18 cellular contexts compared by ENCODE assay signal in genomic region chr4:139319571-139319970, GRCh38. TPM values are rescaled to one million over a fixed set of nuclear protein-coding genes. Genes with fewer than 3 reads are reported as not detected.
A peak's percentile ranks its signal among the peaks of the same experiment; 100 is the strongest.
DNase-seq lines count a peak whose midpoint lies in the region; ATAC-seq and TF ChIP-seq lines count a peak whose summit lies in the region.
"Had no signal": no experiment of that assay in that cellular context is flagged by ENCODE, and none has a peak within 500 bp of the region (broad histone marks: within the 10 kb centered on the region; RNA-seq: fewer than 3 reads in every experiment).

No MANE protein-coding gene starts in this region.

- TF ChIP-seq CTCF in HFFc6 (IDR thresholded peaks at IDR 0.05) (no peak), choroid plexus epithelial cell (conservative IDR thresholded peaks at IDR 0.05; ENCODE audit: low read depth, low read length) (no peak), spleen (IDR thresholded peaks at IDR 0.05 in 8 of 11, conservative IDR thresholded peaks at IDR 0.05 in 3 of 11) (no peak)

- peak overlapping the region; percentile 33 for H3K27ac Mint-ChIP-seq in activated CD4-positive, alpha-beta T cell treated with anti-CD3 and anti-CD28 coated beads, Interleukin-2, amount 10 ng/mL, durations not matched to agents 7 days and 5 days
- H3K27ac Mint-ChIP-seq in HFFc6 = peak overlapping the region; percentile 24; the same call in 1 of the 2 replicates
- H3K27ac Mint-ChIP-seq in stimulated activated memory B cell treated with anti-CD40 and anti-IgM and Interleukin-4, amounts not matched to agents 10 μg/mL and 1 μg/mL and 100 μg/mL, for 72 hours = peak overlapping the region; percentile 61

- no peak overlapping the region for H3K4me3 ChIP-seq in choroid plexus epithelial cell (ENCODE audit: low read depth, low read length)
- no peak overlapping the region for H3K4me3 ChIP-seq in spleen
- H3K4me3 ChIP-seq: HAP-1, PC-9 had no signal

- ATAC-seq in stimulated activated memory B cell treated with anti-CD40 and anti-IgM and Interleukin-4, amounts not matched to agents 10 μg/mL and 1 μg/mL and 100 μg/mL, for 72 hours = no peak
- no peak for ATAC-seq in HG03135 (IDR thresholded peaks at IDR 0.05; ENCODE audit: unreplicated experiment)

- H3K4me3 Mint-ChIP-seq in activated CD4-positive, alpha-beta T cell treated with anti-CD3 and anti-CD28 coated beads, Interleukin-2, amount 10 ng/mL, durations not matched to agents 7 days and 5 days = no peak overlapping the region
- H3K4me3 Mint-ChIP-seq in HFFc6 = no peak overlapping the region
- H3K4me3 Mint-ChIP-seq in stimulated activated memory B cell treated with anti-CD40 and anti-IgM and Interleukin-4, amounts not matched to agents 10 μg/mL and 1 μg/mL and 100 μg/mL, for 72 hours = no peak overlapping the region

- no peak for DNase-seq in activated CD4-positive, alpha-beta T cell treated with anti-CD3 and anti-CD28 coated beads, Interleukin-2, amount 10 ng/mL, durations not matched to agents 7 days and 5 days
- no peak for DNase-seq in activated CD4-positive, alpha-beta T cell treated with anti-CD3 and anti-CD28 coated beads, Interleukin-2, amount 50 U/mL, for 48 hours
- DNase-seq in HFFc6 = no peak
- peak; percentile 14 for DNase-seq in choroid plexus epithelial cell (ENCODE audit: low read depth)
- DNase-seq in NCI-H345 treated with DMSO at 0.1 percent for 48 hours (lab: John Stamatoyannopoulos, UW; ENCODE audit: unreplicated experiment) = no peak
- DNase-seq in spleen = no peak
- DNase-seq: C1 segment of cervical spinal cord, NCI-H1436 treated with DMSO at 0.1 percent for 48 hours, NCI-H2081, NCI-H510A, NCI-H774, PC-9 had no signal

- H3K9me3 Mint-ChIP-seq in activated CD4-positive, alpha-beta T cell treated with anti-CD3 and anti-CD28 coated beads, Interleukin-2, amount 10 ng/mL, durations not matched to agents 7 days and 5 days = peaks cover 6% of the 10 kb centered on the region
- no peaks in the 10 kb centered on the region for H3K9me3 Mint-ChIP-seq in HFFc6
- H3K9me3 Mint-ChIP-seq in stimulated activated memory B cell treated with anti-CD40 and anti-IgM and Interleukin-4, amounts not matched to agents 10 μg/mL and 1 μg/mL and 100 μg/mL, for 72 hours = no peaks in the 10 kb centered on the region

- intact Hi-C loops in spleen (cut with DNase I; ENCODE audit: low total_unique reads) = no loop called here

- no peaks in the 10 kb centered on the region for H3K27me3 ChIP-seq in spleen (replicated peaks in 1 of 7)

- peaks cover 12 to 87% (median 38%) of the 10 kb centered on the region in 6 donors for H3K4me1 ChIP-seq in spleen

- H3K36me3 Mint-ChIP-seq in activated CD4-positive, alpha-beta T cell treated with anti-CD3 and anti-CD28 coated beads, Interleukin-2, amount 10 ng/mL, durations not matched to agents 7 days and 5 days (ENCODE audit: low read depth) = peaks cover 29% of the 10 kb centered on the region
- H3K36me3 Mint-ChIP-seq in HFFc6 (ENCODE audit: low read depth) = peaks cover 34% of the 10 kb centered on the region
- H3K36me3 Mint-ChIP-seq in stimulated activated memory B cell treated with anti-CD40 and anti-IgM and Interleukin-4, amounts not matched to agents 10 μg/mL and 1 μg/mL and 100 μg/mL, for 72 hours = peaks cover 31% of the 10 kb centered on the region

- CTCF ChIA-PET in activated CD4-positive, alpha-beta T cell treated with anti-CD3 and anti-CD28 coated beads, Interleukin-2, amount 10 ng/mL, durations not matched to agents 7 days and 5 days (lab: Charles Lee) = interaction anchor here (1.4 to 1.6 kb wide), 2 partner anchors 10 to 14 kb away, joined by 3 to 5 read pairs; no protein-coding TSS in a partner anchor

- H3K27ac ChIP-seq in spleen = no peak overlapping the region
- H3K27ac ChIP-seq: HL-60, PC-9 had no signal

- no peak for TF ChIP-seq POLR2A in spleen (IDR thresholded peaks at IDR 0.05)

- H3K9me3 ChIP-seq in spleen = no peaks in the 10 kb centered on the region

- POLR2A ChIA-PET in activated CD4-positive, alpha-beta T cell treated with anti-CD3 and anti-CD28 coated beads, Interleukin-2, amount 10 ng/mL, durations not matched to agents 7 days and 5 days (lab: Charles Lee) = interaction anchor here (0.6 kb wide), 1 partner anchor 13 kb away, joined by 3 read pairs; no protein-coding TSS in a partner anchor

- H3K27me3 Mint-ChIP-seq in activated CD4-positive, alpha-beta T cell treated with anti-CD3 and anti-CD28 coated beads, Interleukin-2, amount 10 ng/mL, durations not matched to agents 7 days and 5 days = no peaks in the 10 kb centered on the region
- no peaks in the 10 kb centered on the region for H3K27me3 Mint-ChIP-seq in HFFc6 (ENCODE audit: insufficient read depth)
- H3K27me3 Mint-ChIP-seq in stimulated activated memory B cell treated with anti-CD40 and anti-IgM and Interleukin-4, amounts not matched to agents 10 μg/mL and 1 μg/mL and 100 μg/mL, for 72 hours = no peaks in the 10 kb centered on the region
- H3K27me3 Mint-ChIP-seq: IgD-negative memory B cell had no signal

- H3K4me1 Mint-ChIP-seq in activated CD4-positive, alpha-beta T cell treated with anti-CD3 and anti-CD28 coated beads, Interleukin-2, amount 10 ng/mL, durations not matched to agents 7 days and 5 days = peaks cover 55% of the 10 kb centered on the region
- peaks cover 47% of the 10 kb centered on the region for H3K4me1 Mint-ChIP-seq in HFFc6 (ENCODE audit: low read depth)
- peaks cover 71% of the 10 kb centered on the region for H3K4me1 Mint-ChIP-seq in stimulated activated memory B cell treated with anti-CD40 and anti-IgM and Interleukin-4, amounts not matched to agents 10 μg/mL and 1 μg/mL and 100 μg/mL, for 72 hours

- no peaks in the 10 kb centered on the region for H3K36me3 ChIP-seq in spleen
- H3K36me3 ChIP-seq: HAP-1 had no signal

- 77 to 97% (median 84%) methylated on average over 1 of the region's 1 CpG for WGBS in spleen, 5 donors

RNA-seq across cellular contexts. Expression of gene NDUFC1, which starts 17.3 kb away (rescaled TPM):
- 10 to 100 TPM; 37.3 to 42.4 TPM for total RNA-seq in activated CD4-positive, alpha-beta T cell treated with anti-CD3 and anti-CD28 coated beads, Interleukin-2, amount 10 ng/mL, durations not matched to agents 7 days and 5 days
- 10 to 100 TPM; 68.6 to 90.7 (median 74.2) TPM for total RNA-seq in HFFc6 (2021; fragmentation: NEBNext Ultra II Directional; extraction: Animal tissue kit (Norgen Biotek cat#: 25700))
- total RNA-seq in spleen = 10 to 100 TPM; 27.8 to 47.2 (median 34.9) TPM
- polyA plus RNA-seq in spleen = 10 to 100 TPM; 70.9 to 92.8 (median 87.4) TPM

RNA-seq across cellular contexts. Expression of gene NAA15, which starts 18.3 kb away (rescaled TPM):
- total RNA-seq in activated CD4-positive, alpha-beta T cell treated with anti-CD3 and anti-CD28 coated beads, Interleukin-2, amount 10 ng/mL, durations not matched to agents 7 days and 5 days = 10 to 100 TPM; 44.8 to 53.5 TPM
- 10 to 100 TPM; 63.0 to 72.0 (median 69.6) TPM for total RNA-seq in HFFc6 (2021; fragmentation: NEBNext Ultra II Directional; extraction: Animal tissue kit (Norgen Biotek cat#: 25700))
- total RNA-seq in spleen = 10 to 100 TPM; 26.2 to 66.7 (median 41.1) TPM
- 1 to 10 TPM; 5.4 to 8.3 (median 7.4) TPM for polyA plus RNA-seq in spleen

RNA-seq across cellular contexts. Expression of gene MGARP, which starts 39.5 kb away (rescaled TPM):
- under 1 TPM; 0.21 to 0.25 TPM for total RNA-seq in activated CD4-positive, alpha-beta T cell treated with anti-CD3 and anti-CD28 coated beads, Interleukin-2, amount 10 ng/mL, durations not matched to agents 7 days and 5 days
- total RNA-seq in HFFc6 (2021; fragmentation: NEBNext Ultra II Directional; extraction: Animal tissue kit (Norgen Biotek cat#: 25700)) = 10 to 100 TPM; 10.4 to 38.5 (median 11.8) TPM
- total RNA-seq in spleen = 1 to 10 TPM in 2 of 7 donors, under 1 TPM in 4, not detected in 1; 0.20 to 1.7 (median 0.48) TPM
- under 1 TPM; 0.28 to 0.54 (median 0.50) TPM for polyA plus RNA-seq in spleen
- total RNA-seq: PC-9, SK-MEL-5 had no signal

Comparison
In these comparisons a context has a peak if more than half of its experiments do, and no peak if none do; other contexts are left out.
1. RNA of gene MGARP, which starts 39.5 kb away (total RNA-seq): 10.4 to 38.5 TPM in HFFc6; 0.20 to 1.7 TPM in spleen and 0.21 to 0.25 TPM in activated CD4-positive, alpha-beta T cell treated with anti-CD3 and anti-CD28 coated beads, Interleukin-2, amount 10 ng/mL, durations not matched to agents 7 days and 5 days; every median in the first group is over 4 times any median in the second.
2. Peak in every context shown above with its lines, with median percentiles within 50 percentile points of each other: H3K27ac Mint-ChIP-seq.